In genomic region chr18:74337155-74337911, GRCh38 we compare ENCODE assay signal across 25 cellular contexts. TPM values are rescaled to one million over a fixed set of nuclear protein-coding genes. Genes with fewer than 3 reads are reported as not detected.
"Had no signal": no experiment of that assay in that cellular context is flagged by ENCODE, and none has a peak within 500 bp of the region (broad histone marks: within the 10 kb centered on the region; RNA-seq: fewer than 3 reads in every experiment).

No MANE protein-coding gene starts in this region.

- ATAC-seq: heart left ventricle, mucosa of descending colon, natural killer cell, right cardiac atrium had no signal

- H3K27ac ChIP-seq: coronary artery, heart left ventricle, ovary had no signal

- H3K36me3 ChIP-seq: heart left ventricle, ovary had no signal

- FAIRE-seq: endothelial cell of umbilical vein, frontal cortex, islet of Langerhans, small intestine had no signal

- H3K4me3 ChIP-seq: coronary artery, heart left ventricle, mucosa of descending colon, ovary had no signal

- DNase-seq: effector CD4-positive, alpha-beta T cell; endodermal cell; heart left ventricle; hippocampal formation; kidney glomerular epithelial cell; mucosa of descending colon; natural killer cell; nucleus accumbens; ovary; right cardiac atrium; small intestine; stimulated activated CD4-positive, alpha-beta T cell treated with anti-CD3 and anti-CD28 coated beads, Interleukin-12 subunit alpha, Interleukin-12 subunit beta, amount 100 ng/mL, for 4 hours; stimulated activated naive CD4-positive, alpha-beta T cell treated with Interleukin-2 at 50 U/mL for 16 hours; trophoblast cell had no signal

- H3K27me3 ChIP-seq: ovary had no signal

RNA-seq across cellular contexts. Expression of gene C18orf63, which starts 21.7 kb away (rescaled TPM):
- total RNA-seq: dermis microvascular lymphatic vessel endothelial cell, endodermal cell, endothelial cell of umbilical vein, frontal cortex, glomerular endothelial cell, heart left ventricle, lower leg skin, mucosa of descending colon, myocyte, natural killer cell, neural crest cell, ovary, posterior vena cava, right cardiac atrium, urinary bladder had no signal
